28 cellular contexts compared by ENCODE assay signal in genomic region chrX:129346574-129346973, GRCh38.
"Had no signal": no experiment of that assay in that cellular context is flagged by ENCODE, and none has a peak within 500 bp of the region (broad histone marks: within the 10 kb centered on the region; RNA-seq: fewer than 3 reads in every experiment).

No MANE protein-coding gene starts in this region.

- H3K27me3 ChIP-seq: stomach, suprapubic skin, testis, thyroid gland, tibial artery, tibial nerve, transverse colon, upper lobe of left lung, upper lobe of right lung, uterus, vagina had no signal

- H3K36me3 Mint-ChIP-seq: stimulated activated effector memory CD8-positive, alpha-beta T cell treated with anti-CD3 and anti-CD28 coated beads, Interleukin-12 subunit alpha, Interleukin-12 subunit beta, amount 100 ng/mL, for 72 hours; stimulated activated memory B cell treated with anti-CD40 and anti-IgM and Interleukin-4, amounts not matched to agents 10 μg/mL and 1 μg/mL and 100 μg/mL, for 72 hours had no signal

- H3K9me3 ChIP-seq: suprapubic skin, testis, thoracic aorta, thyroid gland, tibial artery, tibial nerve, transverse colon, upper lobe of right lung, uterus, vagina had no signal

- H3K27ac ChIP-seq: stomach, suprapubic skin, testis, thoracic aorta, thyroid gland, tibial artery, tibial nerve, transverse colon, upper lobe of left lung, upper lobe of right lung, uterus, vagina had no signal

- H3K4me1 Mint-ChIP-seq: stimulated activated effector memory CD8-positive, alpha-beta T cell treated with anti-CD3 and anti-CD28 coated beads, Interleukin-12 subunit alpha, Interleukin-12 subunit beta, amount 100 ng/mL, for 72 hours; stimulated activated memory B cell treated with anti-CD40 and anti-IgM and Interleukin-4, amounts not matched to agents 10 μg/mL and 1 μg/mL and 100 μg/mL, for 72 hours; stimulated activated naive B cell treated with anti-CD40 and anti-IgM and Interleukin-4, amounts not matched to agents 10 μg/mL and 1 μg/mL and 100 μg/mL, for 72 hours; stimulated activated naive CD8-positive, alpha-beta T cell treated with anti-CD3 and anti-CD28 coated beads, Interleukin-15, amount 100 ng/mL, for 72 hours had no signal

- H3K4me3 Mint-ChIP-seq: stimulated activated effector memory CD8-positive, alpha-beta T cell treated with anti-CD3 and anti-CD28 coated beads, Interleukin-12 subunit alpha, Interleukin-12 subunit beta, amount 100 ng/mL, for 72 hours; stimulated activated memory B cell treated with anti-CD40 and anti-IgM and Interleukin-4, amounts not matched to agents 10 μg/mL and 1 μg/mL and 100 μg/mL, for 72 hours; stimulated activated naive B cell treated with anti-CD40 and anti-IgM and Interleukin-4, amounts not matched to agents 10 μg/mL and 1 μg/mL and 100 μg/mL, for 72 hours; stimulated activated naive CD8-positive, alpha-beta T cell treated with anti-CD3 and anti-CD28 coated beads, Interleukin-15, amount 100 ng/mL, for 72 hours; stimulated activated naive CD8-positive, alpha-beta T cell treated with anti-CD3 and anti-CD28 coated beads, Interleukin-15, Interleukin-2, amounts not matched to agents 100 ng/mL and 50 ng/mL, for 24 hours; type B pancreatic cell had no signal

- H3K27ac Mint-ChIP-seq: stimulated activated effector memory CD8-positive, alpha-beta T cell treated with anti-CD3 and anti-CD28 coated beads, Interleukin-12 subunit alpha, Interleukin-12 subunit beta, amount 100 ng/mL, for 72 hours; stimulated activated memory B cell treated with anti-CD40 and anti-IgM and Interleukin-4, amounts not matched to agents 10 μg/mL and 1 μg/mL and 100 μg/mL, for 72 hours; stimulated activated naive B cell treated with anti-CD40 and anti-IgM and Interleukin-4, amounts not matched to agents 10 μg/mL and 1 μg/mL and 100 μg/mL, for 72 hours; stimulated activated naive CD8-positive, alpha-beta T cell treated with anti-CD3 and anti-CD28 coated beads, Interleukin-15, amount 100 ng/mL, for 72 hours; stimulated activated naive CD8-positive, alpha-beta T cell treated with anti-CD3 and anti-CD28 coated beads, Interleukin-15, Interleukin-2, amounts not matched to agents 100 ng/mL and 50 ng/mL, for 24 hours; type B pancreatic cell had no signal

- H3K4me1 ChIP-seq: stomach, suprapubic skin, testis, thyroid gland, tibial artery, tibial nerve, transverse colon, upper lobe of left lung, upper lobe of right lung, uterus, vagina had no signal

- H3K4me3 ChIP-seq: stomach, suprapubic skin, testis, thoracic aorta, thyroid gland, tibial artery, tibial nerve, transverse colon, upper lobe of left lung, upper lobe of right lung, uterus, vagina had no signal

- H3K36me3 ChIP-seq: suprapubic skin, thoracic aorta, thyroid gland, tibial artery, tibial nerve, transverse colon, upper lobe of left lung, upper lobe of right lung, uterus, vagina had no signal

- DNase-seq: stimulated activated CD4-positive, alpha-beta T cell treated with anti-CD3 and anti-CD28 coated beads, Interleukin-2, amount 100 ng/mL, for 48 hours; stimulated activated CD4-positive, alpha-beta T cell treated with anti-CD3 and anti-CD28 coated beads, Interleukin-4, amount 100 ng/mL, for 1 hour; stimulated activated CD4-positive, alpha-beta T cell treated with anti-CD3 and anti-CD28 coated beads, Interleukin-4, amount 100 ng/mL, for 24 hours; stimulated activated CD4-positive, alpha-beta T cell treated with anti-CD3 and anti-CD28 coated beads, Interleukin-4, amount 100 ng/mL, for 4 hours; stimulated activated CD8-positive, alpha-beta memory T cell treated with anti-CD3 and anti-CD28 coated beads, Interleukin-4, amount 100 ng/mL, for 48 hours; stimulated activated naive B cell treated with anti-CD40 and anti-IgM and Interleukin-4, amounts not matched to agents 10 μg/mL and 1 μg/mL and 100 μg/mL, for 72 hours; stimulated activated naive CD4-positive, alpha-beta T cell; stimulated activated naive CD4-positive, alpha-beta T cell treated with Interleukin-2 at 50 U/mL for 16 hours; stimulated activated naive CD8-positive, alpha-beta T cell treated with anti-CD3 and anti-CD28 coated beads, Interleukin-15, amount 100 ng/mL, for 72 hours; stimulated activated naive CD8-positive, alpha-beta T cell treated with anti-CD3 and anti-CD28 coated beads, Interleukin-15, Interleukin-2, amounts not matched to agents 100 U/mL and 50 U/mL, for 24 hours; stomach; substantia nigra; testis; thyroid gland; tibial artery; transverse colon; trophoblast cell; upper lobe of left lung; upper lobe of right lung; uterus had no signal

- H3K27me3 Mint-ChIP-seq: stimulated activated memory B cell treated with anti-CD40 and anti-IgM and Interleukin-4, amounts not matched to agents 10 μg/mL and 1 μg/mL and 100 μg/mL, for 72 hours; stimulated activated naive B cell treated with anti-CD40 and anti-IgM and Interleukin-4, amounts not matched to agents 10 μg/mL and 1 μg/mL and 100 μg/mL, for 72 hours; stimulated activated naive CD8-positive, alpha-beta T cell treated with anti-CD3 and anti-CD28 coated beads, Interleukin-15, amount 100 ng/mL, for 72 hours; stimulated activated naive CD8-positive, alpha-beta T cell treated with anti-CD3 and anti-CD28 coated beads, Interleukin-15, Interleukin-2, amounts not matched to agents 100 ng/mL and 50 ng/mL, for 24 hours; type B pancreatic cell had no signal
